ENCODE assay signal across 8 cellular contexts in the genomic region with DNA sequence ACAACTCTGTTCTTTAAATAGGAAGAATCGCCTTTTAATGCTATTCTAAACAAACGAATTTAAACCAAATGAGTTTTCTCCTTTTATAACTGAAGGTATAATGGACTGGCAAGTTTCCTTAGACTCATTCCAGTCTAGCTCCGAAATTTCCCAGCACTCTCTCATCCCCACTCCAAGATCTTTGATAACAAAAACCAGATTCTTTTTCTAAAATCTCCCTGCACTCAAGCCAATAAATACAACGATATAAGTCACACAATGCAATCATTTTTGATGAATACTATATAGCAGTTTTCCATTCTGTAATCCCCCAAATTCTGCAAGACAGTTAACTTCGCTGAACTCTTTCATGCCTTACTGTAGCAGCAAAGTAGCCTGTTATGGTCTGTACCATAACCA. TPM values are rescaled to one million over a fixed set of nuclear protein-coding genes. Genes with fewer than 3 reads are reported as not detected.
DNase-seq lines count a peak whose midpoint lies in the region; ATAC-seq and TF ChIP-seq lines count a peak whose summit lies in the region.

No MANE protein-coding gene starts in this region.

- intact Hi-C loops in esophagus muscularis mucosa (cut with DNase I) = loop anchor here (5.0 kb wide), 2 partner anchors 34 to 336 kb away; a partner anchor contains a TSS

- TF ChIP-seq CTCF in DND-41 (IDR thresholded peaks at IDR 0.05; ENCODE audit: borderline replicate concordance, extremely low read depth, low read length, poor library complexity, severe bottlenecking) = no peak
- no peak for TF ChIP-seq CTCF in Peyer's patch (IDR thresholded peaks at IDR 0.05)
- TF ChIP-seq CTCF in esophagus muscularis mucosa (IDR thresholded peaks at IDR 0.05) = no peak
- no peak for TF ChIP-seq CTCF in parathyroid adenoma (IDR thresholded peaks at IDR 0.05)
- TF ChIP-seq CTCF in GM20000 (IDR thresholded peaks at IDR 0.05; ENCODE audit: extremely low read depth, missing control alignments) = no peak

- no peak for ATAC-seq in DND-41 (ENCODE audit: insufficient read depth, low read depth)
- no peak for ATAC-seq in HG02938 (IDR thresholded peaks at IDR 0.05; ENCODE audit: unreplicated experiment)
- no peak for ATAC-seq in HG03571 (IDR thresholded peaks at IDR 0.05; ENCODE audit: unreplicated experiment)

- 2% methylated on average over 5 of the region's 5 CpGs for WGBS in esophagus muscularis mucosa

- H3K4me1 ChIP-seq in DND-41 (ENCODE audit: insufficient read depth, low read length) (peaks cover 41% of the 10 kb centered on the region), Peyer's patch (peaks cover 0 to 32% (median 9%) of the 10 kb centered on the region in 4 donors), esophagus muscularis mucosa (peaks cover 49 to 64% (median 58%) of the 10 kb centered on the region in 4 donors), parathyroid adenoma (peaks cover 11% of the 10 kb centered on the region)

- no peaks in the 10 kb centered on the region for H3K27me3 ChIP-seq in DND-41 (ENCODE audit: insufficient read depth, low read length, poor library complexity)
- H3K27me3 ChIP-seq in Peyer's patch = no peaks in the 10 kb centered on the region
- H3K27me3 ChIP-seq in esophagus muscularis mucosa = no peaks in the 10 kb centered on the region
- H3K27me3 ChIP-seq in parathyroid adenoma (ENCODE audit: control insufficient read depth, insufficient read depth, low read length) = no peaks in the 10 kb centered on the region

- no peak for TF ChIP-seq EP300 in esophagus muscularis mucosa (IDR thresholded peaks at IDR 0.05)

- H2AFZ ChIP-seq in DND-41 (ENCODE audit: low read depth, low read length) (no peak overlapping the region), parathyroid adenoma (no peak overlapping the region)

- H4K20me1 ChIP-seq in DND-41 (ENCODE audit: insufficient read depth, low read length) = peaks cover 65% of the 10 kb centered on the region

- no peak for DNase-seq in DND-41
- DNase-seq in Peyer's patch = no peak
- DNase-seq in esophagus muscularis mucosa (ENCODE audit: extremely low spot score) = no peak
- DNase-seq in NCI-H2171 (lab: John Stamatoyannopoulos, UW) = no peak
- no peak for DNase-seq in GM20000 (ENCODE audit: low spot score)

- H3K27ac ChIP-seq in DND-41 (ENCODE audit: low read length) (peak overlapping the region; percentile 53), Peyer's patch (peak overlapping the region in 2 of 4 donors; percentile 95), esophagus muscularis mucosa (replicated peaks in 1 of 4) (peak overlapping the region; percentile 88 to 98 (median 96)), parathyroid adenoma (peak overlapping the region; percentile 97)

- H3K79me2 ChIP-seq in DND-41 (ENCODE audit: insufficient read depth, low read length) (peaks cover 86% of the 10 kb centered on the region), parathyroid adenoma (peaks cover 45% of the 10 kb centered on the region)

- H3K4me2 ChIP-seq in DND-41 (ENCODE audit: insufficient read depth, low read length) (peak overlapping the region; percentile 79), parathyroid adenoma (ENCODE audit: low read length) (peak overlapping the region; percentile 95)

- TF ChIP-seq POLR2A in Peyer's patch (IDR thresholded peaks at IDR 0.05) = no peak
- no peak for TF ChIP-seq POLR2A in esophagus muscularis mucosa (IDR thresholded peaks at IDR 0.05; ENCODE audit: low read depth)

- H3K9ac ChIP-seq in DND-41 (ENCODE audit: low read depth, low read length) = peak overlapping the region; percentile 90
- no peak overlapping the region for H3K9ac ChIP-seq in parathyroid adenoma

- H3K4me3 ChIP-seq in DND-41 (ENCODE audit: low read depth in 1 of 2, low read length in 2 of 2) = peak overlapping the region; percentile 67 to 87
- peak overlapping the region; percentile 79 to 100 (median 95) for H3K4me3 ChIP-seq in Peyer's patch
- peak overlapping the region; percentile 73 to 99 (median 94) for H3K4me3 ChIP-seq in esophagus muscularis mucosa
- H3K4me3 ChIP-seq in parathyroid adenoma (ENCODE audit: low read depth, low read length) = peak overlapping the region; percentile 97

- H3K36me3 ChIP-seq in DND-41 (ENCODE audit: insufficient read depth, low read length) (peaks cover 36% of the 10 kb centered on the region), Peyer's patch (peaks cover 0 to 17% (median 0%) of the 10 kb centered on the region in 3 donors), esophagus muscularis mucosa (peaks cover 5 to 17% (median 11%) of the 10 kb centered on the region in 4 donors), parathyroid adenoma (ENCODE audit: control insufficient read depth, insufficient read depth, low read length) (no peaks in the 10 kb centered on the region)

- H3K9me3 ChIP-seq in DND-41 (ENCODE audit: insufficient read depth, low read length, severe bottlenecking) = no peaks in the 10 kb centered on the region
- no peaks in the 10 kb centered on the region for H3K9me3 ChIP-seq in Peyer's patch
- no peaks in the 10 kb centered on the region for H3K9me3 ChIP-seq in esophagus muscularis mucosa
- H3K9me3 ChIP-seq in parathyroid adenoma (ENCODE audit: control insufficient read depth, low read length) = no peaks in the 10 kb centered on the region

RNA-seq across cellular contexts. Expression of a gene that starts 1.9 kb away (rescaled TPM):
- 100 to 1,000 TPM; 142 to 367 (median 173) TPM for total RNA-seq in Peyer's patch
- 100 to 1,000 TPM in 2 of 4 donors, 10 to 100 TPM in 2; 85.4 to 131 (median 101) TPM for total RNA-seq in esophagus muscularis mucosa

RNA-seq across cellular contexts. Expression of a gene that starts 27.2 kb away (rescaled TPM):
- 10 to 100 TPM in 1 of 4 donors, 1 to 10 TPM in 3; 3.5 to 11.6 (median 5.5) TPM for total RNA-seq in Peyer's patch
- total RNA-seq in esophagus muscularis mucosa = 1 to 10 TPM in 1 of 4 donors, under 1 TPM in 3; 0.32 to 1.7 (median 0.54) TPM

RNA-seq across cellular contexts. Expression of a gene that starts 33.1 kb away (rescaled TPM):
- total RNA-seq in Peyer's patch = 10 to 100 TPM in 2 of 4 donors, 1 to 10 TPM in 2; 7.7 to 25.6 (median 11.2) TPM
- 10 to 100 TPM; 15.6 to 31.5 (median 16.5) TPM for total RNA-seq in esophagus muscularis mucosa

RNA-seq across cellular contexts. Expression of a gene that starts 40.5 kb away (rescaled TPM):
- total RNA-seq in Peyer's patch = not detected
- not detected for total RNA-seq in esophagus muscularis mucosa
